Comparison of ENCODE assay signal across 1 cellular context in the genomic region with DNA sequence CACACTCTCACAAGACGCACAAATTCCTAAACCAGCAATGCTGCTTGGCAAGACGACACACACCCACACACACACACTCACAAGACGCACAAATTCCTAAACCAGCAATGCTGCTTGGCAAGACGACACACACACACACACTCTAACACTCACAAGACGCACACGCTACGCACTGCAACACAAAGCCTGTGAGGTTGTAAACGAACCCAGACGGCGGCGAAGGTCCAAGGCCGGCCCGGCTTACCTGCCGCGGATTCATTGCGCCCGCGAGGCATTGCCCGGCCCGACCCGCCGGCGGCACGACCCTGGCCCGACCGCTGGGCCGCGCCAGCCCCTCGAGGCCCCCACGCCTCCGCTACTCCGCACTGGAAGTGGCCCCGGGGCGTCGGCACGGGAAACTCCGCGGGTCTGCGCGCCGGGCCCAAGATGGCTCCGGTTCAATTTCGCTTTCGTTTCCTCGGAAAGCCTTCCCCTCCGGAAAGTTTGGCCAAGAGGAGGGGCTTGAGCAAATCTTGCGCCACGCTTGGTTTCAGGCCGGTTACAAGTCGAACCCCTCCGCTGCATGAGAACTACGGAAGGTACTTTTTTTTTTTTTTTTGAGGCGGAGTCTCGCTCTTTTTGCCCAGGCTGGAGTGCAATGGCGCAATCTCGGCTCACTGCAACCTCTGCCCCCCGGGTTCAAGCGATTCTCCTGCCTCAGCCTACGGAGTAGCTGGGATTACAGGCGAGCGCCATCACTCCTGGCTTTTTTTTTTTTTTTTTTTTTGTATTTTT.
TF ChIP-seq lines count a peak whose summit lies in the region.

A gene with protein sequence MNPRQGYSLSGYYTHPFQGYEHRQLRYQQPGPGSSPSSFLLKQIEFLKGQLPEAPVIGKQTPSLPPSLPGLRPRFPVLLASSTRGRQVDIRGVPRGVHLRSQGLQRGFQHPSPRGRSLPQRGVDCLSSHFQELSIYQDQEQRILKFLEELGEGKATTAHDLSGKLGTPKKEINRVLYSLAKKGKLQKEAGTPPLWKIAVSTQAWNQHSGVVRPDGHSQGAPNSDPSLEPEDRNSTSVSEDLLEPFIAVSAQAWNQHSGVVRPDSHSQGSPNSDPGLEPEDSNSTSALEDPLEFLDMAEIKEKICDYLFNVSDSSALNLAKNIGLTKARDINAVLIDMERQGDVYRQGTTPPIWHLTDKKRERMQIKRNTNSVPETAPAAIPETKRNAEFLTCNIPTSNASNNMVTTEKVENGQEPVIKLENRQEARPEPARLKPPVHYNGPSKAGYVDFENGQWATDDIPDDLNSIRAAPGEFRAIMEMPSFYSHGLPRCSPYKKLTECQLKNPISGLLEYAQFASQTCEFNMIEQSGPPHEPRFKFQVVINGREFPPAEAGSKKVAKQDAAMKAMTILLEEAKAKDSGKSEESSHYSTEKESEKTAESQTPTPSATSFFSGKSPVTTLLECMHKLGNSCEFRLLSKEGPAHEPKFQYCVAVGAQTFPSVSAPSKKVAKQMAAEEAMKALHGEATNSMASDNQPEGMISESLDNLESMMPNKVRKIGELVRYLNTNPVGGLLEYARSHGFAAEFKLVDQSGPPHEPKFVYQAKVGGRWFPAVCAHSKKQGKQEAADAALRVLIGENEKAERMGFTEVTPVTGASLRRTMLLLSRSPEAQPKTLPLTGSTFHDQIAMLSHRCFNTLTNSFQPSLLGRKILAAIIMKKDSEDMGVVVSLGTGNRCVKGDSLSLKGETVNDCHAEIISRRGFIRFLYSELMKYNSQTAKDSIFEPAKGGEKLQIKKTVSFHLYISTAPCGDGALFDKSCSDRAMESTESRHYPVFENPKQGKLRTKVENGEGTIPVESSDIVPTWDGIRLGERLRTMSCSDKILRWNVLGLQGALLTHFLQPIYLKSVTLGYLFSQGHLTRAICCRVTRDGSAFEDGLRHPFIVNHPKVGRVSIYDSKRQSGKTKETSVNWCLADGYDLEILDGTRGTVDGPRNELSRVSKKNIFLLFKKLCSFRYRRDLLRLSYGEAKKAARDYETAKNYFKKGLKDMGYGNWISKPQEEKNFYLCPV (minus strand): TSS at position 439 of the 774 bp plus-strand sequence. CDS start 180 bp downstream, at position 259.

TF ChIP-seq in endothelial cell of umbilical vein, 7 proteins besides CTCF, POLR2A, EP300 and RAD21:
- TF ChIP-seq POLR2AphosphoS5 (IDR thresholded peaks at IDR 0.05; ENCODE audit: insufficient read depth, low read depth, low read length), result peak; percentile 13
- TF ChIP-seq EZH2 (IDR thresholded peaks at IDR 0.05; ENCODE audit: borderline replicate concordance, low read depth, low read length, severe bottlenecking), result no peak
- TF ChIP-seq, protein P1, sequence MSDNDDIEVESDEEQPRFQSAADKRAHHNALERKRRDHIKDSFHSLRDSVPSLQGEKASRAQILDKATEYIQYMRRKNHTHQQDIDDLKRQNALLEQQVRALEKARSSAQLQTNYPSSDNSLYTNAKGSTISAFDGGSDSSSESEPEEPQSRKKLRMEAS (IDR thresholded peaks at IDR 0.05; ENCODE audit: insufficient read depth, insufficient read length), result peak; percentile 11
- no peak for TF ChIP-seq MYC (IDR thresholded peaks at IDR 0.05; ENCODE audit: low read depth, low read length)
- TF ChIP-seq GATA2 (IDR thresholded peaks at IDR 0.05; ENCODE audit: insufficient read depth, insufficient read length, low read depth, low read length), result no peak
- no peak for TF ChIP-seq JUN (IDR thresholded peaks at IDR 0.05; ENCODE audit: borderline replicate concordance, insufficient read depth, insufficient read length, low read depth)
